In genomic region chrX:46670316-46670715, GRCh38 we compare ENCODE assay signal across 26 cellular contexts.
"Had no signal": no experiment of that assay in that cellular context is flagged by ENCODE, and none has a peak within 500 bp of the region (broad histone marks: within the 10 kb centered on the region; RNA-seq: fewer than 3 reads in every experiment).

No MANE protein-coding gene starts in this region.

- H3K79me2 ChIP-seq: hepatocyte had no signal

- H3K27me3 Mint-ChIP-seq: progenitor cell of endocrine pancreas; stimulated activated naive CD8-positive, alpha-beta T cell treated with anti-CD3 and anti-CD28 coated beads, Interleukin-15, Interleukin-2, amounts not matched to agents 100 ng/mL and 50 ng/mL, for 24 hours; type B pancreatic cell had no signal

- ATAC-seq: left cardiac atrium; left lobe of liver; natural killer cell; right lobe of liver; stimulated activated effector memory CD8-positive, alpha-beta T cell treated with anti-CD3 and anti-CD28 coated beads, Interleukin-12 subunit alpha, Interleukin-12 subunit beta, amount 100 ng/mL, for 72 hours had no signal

- H3K4me1 Mint-ChIP-seq: mesothelial cell of epicardium, natural killer cell, nephron progenitor cell, neural progenitor cell had no signal

- H3K36me3 Mint-ChIP-seq: natural killer cell, neural progenitor cell, type B pancreatic cell had no signal

- H3K27ac ChIP-seq: heart right ventricle, hepatocyte, neural progenitor cell, ovary, right atrium auricular region, right lobe of liver, spleen, suprapubic skin, thoracic aorta, tibial artery, uterus had no signal

- H3K4me3 ChIP-seq: heart right ventricle, hepatocyte, lung, neural progenitor cell, ovary, right atrium auricular region, right lobe of liver, spleen, suprapubic skin, thoracic aorta, tibial artery, uterus had no signal

- H3K4me2 ChIP-seq: hepatocyte, neural progenitor cell had no signal

- H2AFZ ChIP-seq: hepatocyte, neural progenitor cell had no signal

- H3K36me3 ChIP-seq: heart right ventricle, neural progenitor cell, ovary, right atrium auricular region, right lobe of liver, suprapubic skin, thoracic aorta, tibial artery, uterus had no signal

- H3K4me1 ChIP-seq: neural progenitor cell, right atrium auricular region, right lobe of liver, spleen, suprapubic skin, tibial artery, uterus had no signal

- H3K9ac ChIP-seq: neural progenitor cell had no signal

- H3K4me3 Mint-ChIP-seq: mesothelial cell of epicardium; natural killer cell; nephron progenitor cell; neural progenitor cell; stimulated activated effector memory CD8-positive, alpha-beta T cell treated with anti-CD3 and anti-CD28 coated beads, Interleukin-12 subunit alpha, Interleukin-12 subunit beta, amount 100 ng/mL, for 72 hours; stimulated activated naive CD8-positive, alpha-beta T cell treated with anti-CD3 and anti-CD28 coated beads, Interleukin-15, Interleukin-2, amounts not matched to agents 100 ng/mL and 50 ng/mL, for 24 hours; type B pancreatic cell had no signal

- H3K27me3 ChIP-seq: hepatocyte, neural progenitor cell, ovary, right atrium auricular region, right lobe of liver, spleen, suprapubic skin, tibial artery, uterus had no signal

- DNase-seq: heart right ventricle; kidney glomerular epithelial cell; left cardiac atrium; mesendoderm; natural killer cell; nephron progenitor cell; ovary; right lobe of liver; small intestine; spleen; stimulated activated CD4-positive, alpha-beta T cell treated with anti-CD3 and anti-CD28 coated beads, Interleukin-4, amount 100 ng/mL, for 24 hours; stimulated activated naive CD4-positive, alpha-beta T cell; tibial artery; uterus had no signal

- H3K9me3 Mint-ChIP-seq: natural killer cell; stimulated activated effector memory CD8-positive, alpha-beta T cell treated with anti-CD3 and anti-CD28 coated beads, Interleukin-12 subunit alpha, Interleukin-12 subunit beta, amount 100 ng/mL, for 72 hours; stimulated activated naive CD8-positive, alpha-beta T cell treated with anti-CD3 and anti-CD28 coated beads, Interleukin-15, Interleukin-2, amounts not matched to agents 100 ng/mL and 50 ng/mL, for 24 hours; type B pancreatic cell had no signal

- H3K9me3 ChIP-seq: heart right ventricle, ovary, right atrium auricular region, right lobe of liver, spleen, suprapubic skin, thoracic aorta, tibial artery, uterus had no signal

- H3K27ac Mint-ChIP-seq: mesothelial cell of epicardium; natural killer cell; nephron progenitor cell; neural progenitor cell; progenitor cell of endocrine pancreas; stimulated activated effector memory CD8-positive, alpha-beta T cell treated with anti-CD3 and anti-CD28 coated beads, Interleukin-12 subunit alpha, Interleukin-12 subunit beta, amount 100 ng/mL, for 72 hours; stimulated activated naive CD8-positive, alpha-beta T cell treated with anti-CD3 and anti-CD28 coated beads, Interleukin-15, Interleukin-2, amounts not matched to agents 100 ng/mL and 50 ng/mL, for 24 hours; type B pancreatic cell had no signal
